7 cellular contexts compared by ENCODE assay signal in genomic region chr1:248804771-248805681, GRCh38. TPM values are rescaled to one million over a fixed set of nuclear protein-coding genes. Genes with fewer than 3 reads are reported as not detected.
A peak's percentile ranks its signal among the peaks of the same experiment; 100 is the strongest.
DNase-seq lines count a peak whose midpoint lies in the region; ATAC-seq and FAIRE-seq lines count a peak whose summit lies in the region.

No MANE protein-coding gene starts in this region.

- peak overlapping the region; percentile 78 to 79 for H3K4me3 Mint-ChIP-seq in stimulated activated naive B cell treated with anti-CD40 and anti-IgM and Interleukin-4, amounts not matched to agents 10 μg/mL and 1 μg/mL and 100 μg/mL, for 72 hours
- no peak overlapping the region for H3K4me3 Mint-ChIP-seq in activated CD4-positive, alpha-beta memory T cell treated with anti-CD3 and anti-CD28 coated beads for 36 hours

- POLR2A ChIA-PET in activated CD4-positive, alpha-beta memory T cell treated with anti-CD3 and anti-CD28 coated beads for 36 hours (lab: Charles Lee), result no interaction called here

- peaks cover 0 to 9% of the 10 kb centered on the region in 2 donors for H3K9me3 Mint-ChIP-seq in stimulated activated naive B cell treated with anti-CD40 and anti-IgM and Interleukin-4, amounts not matched to agents 10 μg/mL and 1 μg/mL and 100 μg/mL, for 72 hours
- H3K9me3 Mint-ChIP-seq in activated CD4-positive, alpha-beta memory T cell treated with anti-CD3 and anti-CD28 coated beads for 36 hours, result no peaks in the 10 kb centered on the region

- CTCF ChIA-PET in activated CD4-positive, alpha-beta memory T cell treated with anti-CD3 and anti-CD28 coated beads for 36 hours (lab: Charles Lee), result interaction anchor here (0.8 to 3.4 kb wide), 6 partner anchors 9 to 562 kb away, joined by 4 to 46 read pairs (median 6); no protein-coding TSS in a partner anchor

- FAIRE-seq in urothelium cell line (lab: Jason Lieb, UNC), result no peak

- peak; percentile 96 for ATAC-seq in HG03060 (IDR thresholded peaks at IDR 0.05; ENCODE audit: low read depth, unreplicated experiment)
- peak; percentile 96 for ATAC-seq in stimulated activated naive B cell treated with anti-CD40 and anti-IgM and Interleukin-4, amounts not matched to agents 10 μg/mL and 1 μg/mL and 100 μg/mL, for 72 hours (replicated peaks)

- H3K27me3 Mint-ChIP-seq in stimulated activated naive B cell treated with anti-CD40 and anti-IgM and Interleukin-4, amounts not matched to agents 10 μg/mL and 1 μg/mL and 100 μg/mL, for 72 hours, result no peaks in the 10 kb centered on the region
- H3K27me3 Mint-ChIP-seq in activated CD4-positive, alpha-beta memory T cell treated with anti-CD3 and anti-CD28 coated beads for 36 hours, result peaks cover 5% of the 10 kb centered on the region

- H3K36me3 Mint-ChIP-seq in stimulated activated naive B cell treated with anti-CD40 and anti-IgM and Interleukin-4, amounts not matched to agents 10 μg/mL and 1 μg/mL and 100 μg/mL, for 72 hours, result peaks cover 9 to 19% of the 10 kb centered on the region in 2 donors
- H3K36me3 Mint-ChIP-seq in activated CD4-positive, alpha-beta memory T cell treated with anti-CD3 and anti-CD28 coated beads for 36 hours, result no peaks in the 10 kb centered on the region

- H3K27ac Mint-ChIP-seq in stimulated activated naive B cell treated with anti-CD40 and anti-IgM and Interleukin-4, amounts not matched to agents 10 μg/mL and 1 μg/mL and 100 μg/mL, for 72 hours, result peak overlapping the region; percentile 72
- H3K27ac Mint-ChIP-seq in activated CD4-positive, alpha-beta memory T cell treated with anti-CD3 and anti-CD28 coated beads for 36 hours, result no peak overlapping the region

- intact Hi-C loops in activated CD4-positive, alpha-beta memory T cell treated with anti-CD3 and anti-CD28 coated beads for 36 hours (cut with micrococcal nuclease), result loop anchor here (5.0 kb wide), 1 partner anchor 868 kb away; no protein-coding TSS in a partner anchor

- peaks cover 37 to 47% of the 10 kb centered on the region in 2 donors for H3K4me1 Mint-ChIP-seq in stimulated activated naive B cell treated with anti-CD40 and anti-IgM and Interleukin-4, amounts not matched to agents 10 μg/mL and 1 μg/mL and 100 μg/mL, for 72 hours
- H3K4me1 Mint-ChIP-seq in activated CD4-positive, alpha-beta memory T cell treated with anti-CD3 and anti-CD28 coated beads for 36 hours (ENCODE audit: low read depth), result no peaks in the 10 kb centered on the region

- DNase-seq in GM19240 (ENCODE audit: insufficient read length, low spot score), result peak; percentile 61
- DNase-seq in SKM-1 treated with dmso at 0.1 percent for 144 hours (lab: John Stamatoyannopoulos, UW; ENCODE audit: unreplicated experiment), result peak; percentile 99
- DNase-seq in stimulated activated naive B cell treated with anti-CD40 and anti-IgM and Interleukin-4, amounts not matched to agents 10 μg/mL and 1 μg/mL and 100 μg/mL, for 72 hours, result peak; percentile 42
- no peak for DNase-seq in urothelium cell line (ENCODE audit: low spot score)
- no peak for DNase-seq in T1000 (lab: John Stamatoyannopoulos, UW)
- no peak for DNase-seq in activated CD4-positive, alpha-beta memory T cell treated with anti-CD3 and anti-CD28 coated beads for 36 hours

RNA-seq across cellular contexts. Expression of gene SH3BP5L, which starts 20.7 kb away (rescaled TPM):
- total RNA-seq in activated CD4-positive, alpha-beta memory T cell treated with anti-CD3 and anti-CD28 coated beads for 36 hours, result 10 to 100 TPM; 19.7 to 19.9 TPM

RNA-seq across cellular contexts. Expression of gene ZNF672, which starts 33.0 kb away (rescaled TPM):
- total RNA-seq in activated CD4-positive, alpha-beta memory T cell treated with anti-CD3 and anti-CD28 coated beads for 36 hours, result 10 to 100 TPM; 50.3 to 51.4 TPM

RNA-seq across cellular contexts. Expression of gene LYPD8, which starts 49.5 kb away (rescaled TPM):
- not detected for total RNA-seq in activated CD4-positive, alpha-beta memory T cell treated with anti-CD3 and anti-CD28 coated beads for 36 hours

RNA-seq across cellular contexts. Expression of gene ZNF692, which starts 53.9 kb away (rescaled TPM):
- 10 to 100 TPM; 60.4 to 65.9 TPM for total RNA-seq in activated CD4-positive, alpha-beta memory T cell treated with anti-CD3 and anti-CD28 coated beads for 36 hours

Comparison
In these comparisons a context has a peak if more than half of its experiments do, and no peak if none do; other contexts are left out.
1. DNase-seq: peak in GM19240 (single experiment), SKM-1 treated with dmso at 0.1 percent for 144 hours (single experiment) and stimulated activated naive B cell treated with anti-CD40 and anti-IgM and Interleukin-4, amounts not matched to agents 10 μg/mL and 1 μg/mL and 100 μg/mL, for 72 hours (single experiment); none in urothelium cell line (single experiment), T1000 (single experiment) and activated CD4-positive, alpha-beta memory T cell treated with anti-CD3 and anti-CD28 coated beads for 36 hours (single experiment).